8 cellular contexts compared by ENCODE assay signal in the genomic region with DNA sequence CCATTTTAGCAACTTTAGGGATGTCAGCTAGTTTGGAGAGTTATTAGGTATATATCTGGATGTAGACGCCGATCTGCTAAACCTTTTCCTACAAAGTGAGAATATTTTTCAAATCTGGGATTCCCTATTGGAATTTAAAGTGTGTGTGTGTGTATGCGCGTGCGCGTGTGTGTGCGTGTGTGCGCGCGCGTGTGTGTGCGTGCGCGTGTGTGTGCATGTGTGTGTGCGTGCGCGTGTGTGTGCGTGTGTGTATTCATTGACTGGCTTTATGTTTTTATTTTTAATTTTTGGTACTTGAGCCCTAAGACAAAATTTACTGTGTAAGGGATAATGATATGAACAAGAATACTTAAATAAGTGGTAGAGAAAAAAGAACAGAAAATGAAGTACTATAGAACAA. TPM values are rescaled to one million over a fixed set of nuclear protein-coding genes. Genes with fewer than 3 reads are reported as not detected.
"Had no signal": no experiment of that assay in that cellular context is flagged by ENCODE, and none has a peak within 500 bp of the region (broad histone marks: within the 10 kb centered on the region; RNA-seq: fewer than 3 reads in every experiment).

No MANE protein-coding gene starts in this region.

- DNase-seq: GDM1, GF-D8 had no signal

- FAIRE-seq: G401.6, GM12891, GM12892, GM18507, GM19239 had no signal

RNA-seq across cellular contexts. Expression of a gene that starts 8.1 kb away (rescaled TPM):
- total RNA-seq: G401 had no signal
